In genomic region chr20:36483919-36484808, GRCh38 we compare ENCODE assay signal across 10 cellular contexts. TPM values are rescaled to one million over a fixed set of nuclear protein-coding genes. Genes with fewer than 3 reads are reported as not detected.
DNase-seq lines count a peak whose midpoint lies in the region; ATAC-seq, FAIRE-seq and TF ChIP-seq lines count a peak whose summit lies in the region.
"Had no signal": no experiment of that assay in that cellular context is flagged by ENCODE, and none has a peak within 500 bp of the region (broad histone marks: within the 10 kb centered on the region; RNA-seq: fewer than 3 reads in every experiment).

No MANE protein-coding gene starts in this region.

- DNase-seq in cardiac muscle cell (ENCODE audit: low read depth in 1 of 2, low spot score in 1 of 2) (no peak), cardiac septum (ENCODE audit: low spot score) (no peak), adipocyte (ENCODE audit: low read depth) (peak; percentile 62), keratinocyte (ENCODE audit: low read depth, low spot score) (no peak), upper lobe of left lung (peak in 1 of 2 donors; percentile 47), CD1c-positive myeloid dendritic cell (ENCODE audit: extremely low spot score) (no peak), KG1 (lab: John Stamatoyannopoulos, UW) (no peak)
- DNase-seq: CD4-positive, CD25-positive, alpha-beta regulatory T cell; NCI-H2107 had no signal

- no peaks in the 10 kb centered on the region for H3K36me3 ChIP-seq in cardiac muscle cell
- H3K36me3 ChIP-seq in adipocyte (ENCODE audit: control insufficient read depth, insufficient read depth, low read length, severe bottlenecking), result no peaks in the 10 kb centered on the region
- H3K36me3 ChIP-seq in keratinocyte (ENCODE audit: control insufficient read depth in 2 of 2, extremely low read depth in 1 of 2, insufficient read depth in 2 of 2, low read length in 2 of 2), result peaks cover 9% of the 10 kb centered on the region in 2 experiments
- H3K36me3 ChIP-seq in upper lobe of left lung, result no peaks in the 10 kb centered on the region

- 37 to 64% methylated on average over 7 to 8 of the region's 8 CpGs for WGBS in upper lobe of left lung, 2 donors

- no peak overlapping the region for H3K9ac ChIP-seq in adipocyte (ENCODE audit: low read length)
- H3K9ac ChIP-seq in keratinocyte (ENCODE audit: control insufficient read depth, extremely low read depth, insufficient read depth, low read length), result no peak overlapping the region

- ATAC-seq in upper lobe of left lung (ENCODE audit: low FRiP score in 2 of 2) (no peak), HG02571 (IDR thresholded peaks at IDR 0.05; ENCODE audit: unreplicated experiment) (no peak)

- TF ChIP-seq EP300 in upper lobe of left lung (IDR thresholded peaks at IDR 0.05), result no peak

- peaks cover 23% of the 10 kb centered on the region for H3K4me1 ChIP-seq in cardiac muscle cell (ENCODE audit: low read depth)
- peaks cover 42% of the 10 kb centered on the region for H3K4me1 ChIP-seq in adipocyte (ENCODE audit: control insufficient read depth, insufficient read depth, low read length)
- peaks cover 8% of the 10 kb centered on the region for H3K4me1 ChIP-seq in keratinocyte (ENCODE audit: control insufficient read depth, extremely low read depth, insufficient read depth, low read length)
- H3K4me1 ChIP-seq in upper lobe of left lung, result peaks cover 52 to 76% (median 57%) of the 10 kb centered on the region in 4 donors

- TF ChIP-seq CTCF in cardiac muscle cell (IDR thresholded peaks at IDR 0.05; ENCODE audit: low read depth, low read length), result no peak
- TF ChIP-seq CTCF in keratinocyte (optimal IDR thresholded peaks at IDR 0.05 in 1 of 3, IDR thresholded peaks at IDR 0.05 in 1 of 3, conservative IDR thresholded peaks at IDR 0.05 in 1 of 3; ENCODE audit: extremely low read depth in 1 of 3, insufficient read depth in 2 of 3, low read length in 3 of 3), result no peak
- TF ChIP-seq CTCF in upper lobe of left lung (IDR thresholded peaks at IDR 0.05), result no peak

- peak overlapping the region; percentile 9 for H3K4me2 ChIP-seq in keratinocyte (ENCODE audit: control insufficient read depth, extremely low read depth, insufficient read depth, low read depth, low read length)

- H3K27ac ChIP-seq in cardiac muscle cell (peak overlapping the region; percentile 22), keratinocyte (ENCODE audit: control insufficient read depth, insufficient read depth, low read length) (no peak overlapping the region), upper lobe of left lung (peak overlapping the region; percentile 39 to 68 (median 48))

- H3K4me3 ChIP-seq in cardiac muscle cell (no peak overlapping the region), adipocyte (ENCODE audit: low read length) (no peak overlapping the region), keratinocyte (ENCODE audit: control insufficient read depth in 2 of 3, extremely low read depth in 1 of 3, insufficient read depth in 2 of 3, low read depth in 1 of 3, low read length in 3 of 3) (no peak overlapping the region), upper lobe of left lung (no peak overlapping the region)

- no peaks in the 10 kb centered on the region for H3K9me3 ChIP-seq in cardiac muscle cell (ENCODE audit: low read depth)
- H3K9me3 ChIP-seq in adipocyte (ENCODE audit: control insufficient read depth, low read length), result no peaks in the 10 kb centered on the region
- no peaks in the 10 kb centered on the region for H3K9me3 ChIP-seq in keratinocyte (ENCODE audit: control insufficient read depth, low read depth, low read length)
- no peaks in the 10 kb centered on the region for H3K9me3 ChIP-seq in upper lobe of left lung

- H3K79me2 ChIP-seq in keratinocyte (ENCODE audit: control insufficient read depth, insufficient read depth, low read length), result peaks cover 67% of the 10 kb centered on the region

- dilution Hi-C loops in keratinocyte (cut with MboI; ENCODE audit: extremely low pct_ligation_motif_present, low sequenced_read_pairs), result no loop called here

- FAIRE-seq in keratinocyte (lab: Jason Lieb, UNC), result no peak

- TF ChIP-seq POLR2A in upper lobe of left lung (IDR thresholded peaks at IDR 0.05), result no peak

- H3K27me3 ChIP-seq in cardiac muscle cell, result no peaks in the 10 kb centered on the region
- no peaks in the 10 kb centered on the region for H3K27me3 ChIP-seq in adipocyte (replicated peaks; ENCODE audit: control insufficient read depth, insufficient read depth, low read length)
- no peaks in the 10 kb centered on the region for H3K27me3 ChIP-seq in keratinocyte (ENCODE audit: control insufficient read depth, extremely low read depth, insufficient read depth, low read length)
- peaks cover 0 to 3% (median 0%) of the 10 kb centered on the region in 4 donors for H3K27me3 ChIP-seq in upper lobe of left lung

- peaks cover 13% of the 10 kb centered on the region for H3K9me1 ChIP-seq in keratinocyte (ENCODE audit: control insufficient read depth, extremely low read depth, insufficient read depth, low read length)

- peaks cover 25% of the 10 kb centered on the region for H4K20me1 ChIP-seq in keratinocyte (ENCODE audit: control insufficient read depth, extremely low read depth, insufficient read depth, low read length)

- intact Hi-C loops in cardiac septum (cut with DNase I), result loop anchor here (5.0 kb wide), 1 partner anchor 58 kb away; the partner anchor contains the start of gene MYL9

- H2AFZ ChIP-seq in keratinocyte (ENCODE audit: control insufficient read depth, low read length), result no peak overlapping the region

RNA-seq across cellular contexts. Expression of gene MYL9, which starts 57.2 kb away (rescaled TPM):
- total RNA-seq in cardiac muscle cell (579 and 882 TPM in 2 replicates), cardiac septum (2,307 TPM), upper lobe of left lung (100 to 1,000 TPM in 5 of 6 donors, 10 to 100 TPM in 1; 79.6 to 425 (median 169) TPM)
- polyA plus RNA-seq in cardiac muscle cell (1,085 and 1,624 TPM in 2 replicates), keratinocyte (1.7 to 5.2 TPM (median 2.8 TPM) in 3 replicates)
- polyA plus RNA-seq in keratinocyte (2011; ENCODE audit: low read depth), result 0.12 TPM
- 9.3 and 14.5 TPM in 2 replicates for polyA plus RNA-seq in keratinocyte (2011; cell fraction: cytosol; rRNA removed)
- 4.0 and 7.9 TPM in 2 replicates for polyA plus RNA-seq in keratinocyte (2011; cell fraction: nucleus; rRNA removed)
- 6.3 and 7.3 TPM in 2 replicates for polyA plus RNA-seq in keratinocyte (2012; ENCODE audit: low replicate concordance)
- 3.2 to 6.9 TPM (median 4.8 TPM) in 3 replicates for polyA minus RNA-seq in keratinocyte
- polyA minus RNA-seq in keratinocyte (2011; cell fraction: cytosol; rRNA and poly(A)+ RNA removed), result 19.0 TPM
- polyA minus RNA-seq in keratinocyte (2011; cell fraction: nucleus; rRNA and poly(A)+ RNA removed), result 1.5 and 3.2 TPM in 2 replicates
- polyA plus RNA-seq: CD4-positive, CD25-positive, alpha-beta regulatory T cell had no signal
